In the genomic region with DNA sequence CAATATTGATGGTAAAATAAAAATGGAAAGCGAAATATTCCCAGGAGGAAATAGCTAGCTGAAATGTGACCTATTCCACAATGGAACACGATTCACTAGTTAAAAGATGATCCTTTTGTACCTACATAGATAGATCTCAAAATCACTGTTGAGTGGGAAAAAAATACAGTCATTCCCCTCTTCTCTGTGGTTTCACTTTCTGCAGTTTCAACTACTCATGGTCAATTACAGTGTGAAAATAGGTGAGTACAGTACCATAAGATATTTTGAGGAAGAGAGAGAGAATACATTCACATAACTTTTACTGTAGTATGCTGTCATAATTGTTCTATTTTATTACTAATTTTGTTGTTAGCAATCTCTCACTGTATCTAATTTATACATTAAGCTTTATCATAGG, we compare ENCODE assay signal across 26 cellular contexts.
DNase-seq lines count a peak whose midpoint lies in the region; ATAC-seq and TF ChIP-seq lines count a peak whose summit lies in the region.
"Had no signal": no experiment of that assay in that cellular context is flagged by ENCODE, and none has a peak within 500 bp of the region (broad histone marks: within the 10 kb centered on the region; RNA-seq: fewer than 3 reads in every experiment).

No MANE protein-coding gene starts in this region.

- no peak overlapping the region for H3K4me3 ChIP-seq in brain microvascular endothelial cell (ENCODE audit: low read depth, low read length)
- H3K4me3 ChIP-seq: gastrocnemius medialis, GM23338, psoas muscle, SJSA1 had no signal

- H3K27ac ChIP-seq in brain microvascular endothelial cell: no peak overlapping the region
- H3K27ac ChIP-seq: 22Rv1, gastrocnemius medialis, psoas muscle, SJSA1 had no signal

- no peak for TF ChIP-seq CTCF in brain microvascular endothelial cell (IDR thresholded peaks at IDR 0.05; ENCODE audit: low read depth, low read length, missing control alignments)

- peak; percentile 36 to 62 for ATAC-seq in activated CD4-positive, CD25-positive, alpha-beta regulatory T cell treated with anti-CD3 and anti-CD28 coated beads, Interleukin-2, amount 50 U/mL, for 24 hours
- ATAC-seq in GM19351 (IDR thresholded peaks at IDR 0.05; ENCODE audit: unreplicated experiment) (peak; percentile 75), HG03175 (IDR thresholded peaks at IDR 0.05; ENCODE audit: unreplicated experiment) (peak; percentile 53), GM19452 (IDR thresholded peaks at IDR 0.05; ENCODE audit: unreplicated experiment) (no peak)
- ATAC-seq: gastrocnemius medialis, GM23338, left ventricle myocardium superior, psoas muscle had no signal

- in situ Hi-C loops in brain microvascular endothelial cell (cut with HindIII; ENCODE audit: low pct_ligation_motif_present, low sequenced_read_pairs): no loop called here

- DNase-seq in activated CD4-positive, CD25-positive, alpha-beta regulatory T cell treated with anti-CD3 and anti-CD28 coated beads, Interleukin-2, amount 50 U/mL, for 72 hours: no peak
- DNase-seq in RPMI8226 (peak; percentile 17), brain microvascular endothelial cell (no peak), T-helper 9 cell (no peak)
- DNase-seq: activated CD8-positive, alpha-beta memory T cell treated with anti-CD3 and anti-CD28 coated beads for 24 hours; activated naive CD4-positive, alpha-beta T cell treated with anti-CD3 and anti-CD28 coated beads, Interleukin-2, amount 50 U/mL, for 16 hours; activated T-cell treated with anti-CD3 and anti-CD28 coated beads, Interleukin-2, amount 50 U/mL, for 48 hours; CD4-positive, CD25-positive, alpha-beta regulatory T cell; central memory CD4-positive, alpha-beta T cell; dermis blood vessel endothelial cell; DMS 273 treated with DMSO at 0.1 percent for 48 hours; gastrocnemius medialis; HFFc6; left ventricle myocardium superior; naive B cell; NCI-H146; NCI-H510A treated with DMSO at 0.1 percent for 48 hours; psoas muscle; T-helper 1 cell had no signal

- H3K36me3 ChIP-seq in brain microvascular endothelial cell (replicated peaks): no peaks in the 10 kb centered on the region
- H3K36me3 ChIP-seq: gastrocnemius medialis, SJSA1 had no signal

- H3K27me3 ChIP-seq in brain microvascular endothelial cell (replicated peaks): no peaks in the 10 kb centered on the region
- H3K27me3 ChIP-seq: gastrocnemius medialis had no signal
